1 cellular context compared by ENCODE assay signal in genomic region chr6:156389296-156389695, GRCh38.
TF ChIP-seq lines count a peak whose summit lies in the region.

No MANE protein-coding gene starts in this region.

TF ChIP-seq in H1, 55 proteins besides CTCF, POLR2A, EP300 and RAD21:
- no peak for TF ChIP-seq NRF1 (IDR thresholded peaks at IDR 0.05; ENCODE audit: low read depth, low read length)
